Comparison of ENCODE assay signal across 8 cellular contexts in the genomic region with DNA sequence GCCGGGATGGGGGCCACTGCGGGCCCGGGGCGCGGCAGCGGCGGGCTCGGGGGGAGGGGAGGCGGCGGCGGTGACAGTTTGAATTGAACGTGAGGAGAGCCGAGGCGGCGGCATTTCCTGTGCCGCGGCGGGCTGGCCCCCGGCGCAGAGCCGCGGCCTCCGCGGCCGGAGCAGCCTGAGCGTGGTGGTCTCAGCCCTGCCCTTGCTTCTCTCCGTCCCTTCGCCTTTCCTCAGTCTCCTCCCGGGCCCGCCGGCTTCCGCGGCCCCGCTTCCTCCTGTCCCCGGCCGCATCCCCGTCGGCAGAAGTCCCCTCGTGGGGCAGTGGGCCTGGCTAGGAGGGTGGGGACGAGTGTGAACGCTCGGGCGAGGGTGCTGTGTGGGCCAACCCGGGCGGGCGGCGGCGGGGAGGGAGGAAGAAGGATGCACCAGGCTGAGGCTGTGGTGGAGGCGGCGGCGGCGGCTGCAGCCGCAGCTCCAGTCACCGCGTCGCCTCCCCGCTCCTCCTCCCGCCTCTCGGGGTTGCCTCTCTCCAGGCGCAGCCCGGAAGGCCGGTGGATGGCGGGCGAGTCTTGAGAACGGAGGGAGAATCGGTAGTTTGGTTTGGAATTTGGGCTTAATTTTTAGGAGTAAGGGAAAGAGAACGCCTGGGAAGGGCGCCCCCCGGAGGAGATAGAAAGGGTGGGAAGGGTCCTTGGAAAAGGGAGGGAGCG. TPM values are rescaled to one million over a fixed set of nuclear protein-coding genes. Genes with fewer than 3 reads are reported as not detected.
DNase-seq lines count a peak whose midpoint lies in the region; ATAC-seq, FAIRE-seq and TF ChIP-seq lines count a peak whose summit lies in the region.

No MANE protein-coding gene starts in this region.

- POLR2A ChIA-PET in A549 (lab: Yijun Ruan, JAX) (interaction anchor here (0.6 to 3.0 kb wide), 20 partner anchors 10 to 588 kb away, joined by 3 to 36 read pairs (median 4); a partner anchor contains a TSS), activated B cell treated with CpG ODN at 0.5 μM for 24 hours (lab: Charles Lee) (interaction anchor here (0.8 to 4.9 kb wide), 29 partner anchors 7 to 1552 kb away, joined by 3 to 442 read pairs (median 4); a partner anchor contains a TSS)

- peak overlapping the region; percentile 96 to 98 for H3K27ac ChIP-seq in A549
- peak overlapping the region; percentile 99 for H3K27ac ChIP-seq in caudate nucleus (ENCODE audit: low read depth, low read length)
- H3K27ac ChIP-seq in kidney (ENCODE audit: low read depth in 2 of 2, low read length in 2 of 2), result peak overlapping the region; percentile 99

- peaks cover 30% of the 10 kb centered on the region for H3K4me1 ChIP-seq in A549
- H3K4me1 ChIP-seq in kidney (ENCODE audit: control insufficient read depth in 1 of 2, insufficient read depth in 1 of 2, low read depth in 1 of 2, low read length in 2 of 2), result peaks cover 7 to 13% of the 10 kb centered on the region in 2 donors

- peak overlapping the region; percentile 99 for H3K27ac Mint-ChIP-seq in activated B cell treated with CpG ODN at 0.5 μM for 24 hours

- no peaks in the 10 kb centered on the region for H3K27me3 Mint-ChIP-seq in activated B cell treated with CpG ODN at 0.5 μM for 24 hours

- peak; percentile 72 to 74 for ATAC-seq in A549
- peak; percentile 28 for ATAC-seq in HG03025 (IDR thresholded peaks at IDR 0.05; ENCODE audit: low FRiP score, unreplicated experiment)
- ATAC-seq in activated B cell treated with CpG ODN at 0.5 μM for 24 hours (ENCODE audit: low read depth), result peak; percentile 35

- CTCF ChIA-PET in A549 (lab: Yijun Ruan, JAX), result interaction anchor here (0.7 to 3.8 kb wide), 17 partner anchors 10 to 105 kb away, joined by 3 to 20 read pairs (median 4); no protein-coding TSS in a partner anchor
- CTCF ChIA-PET in activated B cell treated with CpG ODN at 0.5 μM for 24 hours (lab: Charles Lee), result interaction anchor here (0.6 to 4.5 kb wide), 6 partner anchors 33 to 107 kb away, joined by 3 to 59 read pairs (median 8); a partner anchor contains a TSS

- peak; percentile 22 to 47; a peak in 3 of 5 replicates for TF ChIP-seq RAD21 in A549 (conservative IDR thresholded peaks at IDR 0.05 in 1 of 2, IDR thresholded peaks at IDR 0.05 in 1 of 2)

- H3K36me3 ChIP-seq in kidney (ENCODE audit: control insufficient read depth in 1 of 2, insufficient read depth in 2 of 2, low read length in 2 of 2), result no peaks in the 10 kb centered on the region

- no peak for TF ChIP-seq EP300 in A549 (IDR thresholded peaks at IDR 0.05)

- intact Hi-C loops in activated B cell treated with CpG ODN at 0.5 μM for 24 hours (cut with micrococcal nuclease) (loop anchor here (1.0 to 5.0 kb wide), 9 partner anchors 17 to 566 kb away; a partner anchor contains a TSS), kidney (cut with DNase I) (no loop called here)

- 2% methylated on average over 20 of the region's 70 CpGs for WGBS in A549 (ENCODE audit: missing lambda C conversion rate)

- peaks cover 57% of the 10 kb centered on the region for H3K4me1 Mint-ChIP-seq in activated B cell treated with CpG ODN at 0.5 μM for 24 hours

- peak overlapping the region; percentile 95 for H3K4me2 ChIP-seq in A549

- H3K9ac ChIP-seq in kidney (ENCODE audit: low read length in 2 of 2), result peak overlapping the region; percentile 77 to 85

- H3K36me3 Mint-ChIP-seq in activated B cell treated with CpG ODN at 0.5 μM for 24 hours (ENCODE audit: low read depth), result peaks cover 27% of the 10 kb centered on the region

- H3K9me3 ChIP-seq in A549, result no peaks in the 10 kb centered on the region
- H3K9me3 ChIP-seq in kidney (ENCODE audit: control insufficient read depth in 1 of 2, low read length in 2 of 2), result no peaks in the 10 kb centered on the region

- no peaks in the 10 kb centered on the region for H3K9me3 Mint-ChIP-seq in activated B cell treated with CpG ODN at 0.5 μM for 24 hours

- FAIRE-seq in A549 (lab: Jason Lieb, UNC), result no peak
- FAIRE-seq in GM18507 (lab: Jason Lieb, UNC), result peak; percentile 47
- no peak for FAIRE-seq in kidney (lab: Jason Lieb, UNC)

- DNase-seq in A549 (ENCODE audit: low read depth in 1 of 2, low spot score in 1 of 2) (peak; percentile 39 to 66), GM18507 (ENCODE audit: extremely low spot score, insufficient read length, low read depth) (peak; percentile 8), NCI-H2171 treated with DMSO at 0.1 percent for 48 hours (lab: John Stamatoyannopoulos, UW) (peak; percentile 79), activated B cell treated with CpG ODN at 0.5 μM for 24 hours (peak; percentile 73), caudate nucleus (lab: John Stamatoyannopoulos, UW) (peak in 56 of 61 donors; percentile 12 to 89 (median 64)), kidney (peak; percentile 92)
- DNase-seq in stimulated activated CD4-positive, alpha-beta T cell treated with anti-CD3 and anti-CD28 coated beads, Interleukin-15, amount 100 ng/mL, for 24 hours, result peak; percentile 81

- TF ChIP-seq POLR2A in A549 (IDR thresholded peaks at IDR 0.05; ENCODE audit: low read length), result no peak

- H3K4me3 ChIP-seq in A549 (peak overlapping the region; percentile 75), kidney (ENCODE audit: low read length in 2 of 2) (peak overlapping the region; percentile 62 to 67)

- peak overlapping the region; percentile 96 for H3K4me3 Mint-ChIP-seq in activated B cell treated with CpG ODN at 0.5 μM for 24 hours

- TF ChIP-seq CTCF in A549 (IDR thresholded peaks at IDR 0.05), result peak; percentile 82
- no peak for TF ChIP-seq CTCF in activated B cell treated with CpG ODN at 0.5 μM for 24 hours (IDR thresholded peaks at IDR 0.05)
- peak; percentile 35 for TF ChIP-seq CTCF in kidney (IDR thresholded peaks at IDR 0.05; ENCODE audit: borderline replicate concordance, extremely low read depth, insufficient read depth)

TF ChIP-seq in A549, 52 proteins besides CTCF, POLR2A, EP300 and RAD21:
- TF ChIP-seq, protein P1, sequence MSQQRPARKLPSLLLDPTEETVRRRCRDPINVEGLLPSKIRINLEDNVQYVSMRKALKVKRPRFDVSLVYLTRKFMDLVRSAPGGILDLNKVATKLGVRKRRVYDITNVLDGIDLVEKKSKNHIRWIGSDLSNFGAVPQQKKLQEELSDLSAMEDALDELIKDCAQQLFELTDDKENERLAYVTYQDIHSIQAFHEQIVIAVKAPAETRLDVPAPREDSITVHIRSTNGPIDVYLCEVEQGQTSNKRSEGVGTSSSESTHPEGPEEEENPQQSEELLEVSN (IDR thresholded peaks at IDR 0.05; ENCODE audit: borderline replicate concordance, low read depth), result 0 out of 2 replicates have a peak, but pooled peaks have one; percentile 44
- TF ChIP-seq JUNB (IDR thresholded peaks at IDR 0.05), result no peak
- TF ChIP-seq, protein P2, sequence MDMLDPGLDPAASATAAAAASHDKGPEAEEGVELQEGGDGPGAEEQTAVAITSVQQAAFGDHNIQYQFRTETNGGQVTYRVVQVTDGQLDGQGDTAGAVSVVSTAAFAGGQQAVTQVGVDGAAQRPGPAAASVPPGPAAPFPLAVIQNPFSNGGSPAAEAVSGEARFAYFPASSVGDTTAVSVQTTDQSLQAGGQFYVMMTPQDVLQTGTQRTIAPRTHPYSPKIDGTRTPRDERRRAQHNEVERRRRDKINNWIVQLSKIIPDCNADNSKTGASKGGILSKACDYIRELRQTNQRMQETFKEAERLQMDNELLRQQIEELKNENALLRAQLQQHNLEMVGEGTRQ (IDR thresholded peaks at IDR 0.05), result no peak
- TF ChIP-seq GATA3 (IDR thresholded peaks at IDR 0.05; ENCODE audit: borderline replicate concordance), result no peak
- TF ChIP-seq CBX8 (IDR thresholded peaks at IDR 0.05), result no peak
- no peak for TF ChIP-seq RFX5 (IDR thresholded peaks at IDR 0.05)
- TF ChIP-seq RNF2 (IDR thresholded peaks at IDR 0.05; ENCODE audit: borderline replicate concordance, low read depth), result no peak
- no peak for TF ChIP-seq HOXB5 (CRISPR knock-in tag; IDR thresholded peaks at IDR 0.05)
- no peak for TF ChIP-seq ZSCAN20 (CRISPR knock-in tag; IDR thresholded peaks at IDR 0.05)
- TF ChIP-seq PHF8 (IDR thresholded peaks at IDR 0.05; ENCODE audit: borderline replicate concordance, low read depth), result peak; percentile 68
- no peak for TF ChIP-seq FOSB (CRISPR knock-in tag; IDR thresholded peaks at IDR 0.05)
- TF ChIP-seq, protein P3, sequence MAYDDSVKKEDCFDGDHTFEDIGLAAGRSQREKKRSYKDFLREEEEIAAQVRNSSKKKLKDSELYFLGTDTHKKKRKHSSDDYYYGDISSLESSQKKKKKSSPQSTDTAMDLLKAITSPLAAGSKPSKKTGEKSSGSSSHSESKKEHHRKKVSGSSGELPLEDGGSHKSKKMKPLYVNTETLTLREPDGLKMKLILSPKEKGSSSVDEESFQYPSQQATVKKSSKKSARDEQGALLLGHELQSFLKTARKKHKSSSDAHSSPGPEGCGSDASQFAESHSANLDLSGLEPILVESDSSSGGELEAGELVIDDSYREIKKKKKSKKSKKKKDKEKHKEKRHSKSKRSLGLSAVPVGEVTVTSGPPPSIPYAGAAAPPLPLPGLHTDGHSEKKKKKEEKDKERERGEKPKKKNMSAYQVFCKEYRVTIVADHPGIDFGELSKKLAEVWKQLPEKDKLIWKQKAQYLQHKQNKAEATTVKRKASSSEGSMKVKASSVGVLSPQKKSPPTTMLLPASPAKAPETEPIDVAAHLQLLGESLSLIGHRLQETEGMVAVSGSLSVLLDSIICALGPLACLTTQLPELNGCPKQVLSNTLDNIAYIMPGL (CRISPR knock-in tag; IDR thresholded peaks at IDR 0.05; ENCODE audit: borderline replicate concordance), result peak; percentile 14; the same call in 1 of the 2 replicates
- TF ChIP-seq TFCP2L1 (CRISPR knock-in tag; IDR thresholded peaks at IDR 0.05), result 0 out of 2 replicates have a peak, but pooled peaks have one; percentile 65
- TF ChIP-seq CHD4 (IDR thresholded peaks at IDR 0.05; ENCODE audit: borderline replicate concordance), result no peak

RNA-seq across cellular contexts. Expression of a gene that starts 0.7 kb away (rescaled TPM):
- 280 and 385 TPM in 2 replicates for polyA plus RNA-seq in A549 (2011; rRNA removed)
- polyA plus RNA-seq in A549 (2012; cell fraction: cytosol; rRNA removed), result 62.4 and 71.1 TPM in 2 replicates
- 27.2 and 41.2 TPM in 2 replicates for polyA plus RNA-seq in A549 (2012; cell fraction: nucleus; rRNA removed)
- 274 to 290 TPM (median 282 TPM) in 3 replicates for polyA plus RNA-seq in A549 (2017; fragmentation: RNase III; extraction: RNeasy Plus Mini Kit Qiagen cat#74134 plus additional on column Dnase treatment)
- 61.1 and 65.5 TPM in 2 replicates for polyA minus RNA-seq in A549 (2011; rRNA and poly(A)+ RNA removed)
- total RNA-seq in activated B cell treated with CpG ODN at 0.5 μM for 24 hours, result 239 and 262 TPM in 2 replicates
- total RNA-seq in kidney, result 189 TPM
- polyA plus RNA-seq in kidney (ENCODE audit: insufficient read depth, low read depth, low replicate concordance), result 125 TPM

Comparison
In these comparisons a context has a peak if more than half of its experiments do, and no peak if none do; other contexts are left out.
1. Peak in every context shown above with its lines: DNase-seq, ATAC-seq, H3K4me3 ChIP-seq and H3K27ac ChIP-seq.
2. DNase-seq: peak in every context shown above with its lines; median percentile 92 in kidney; 81 in stimulated activated CD4-positive, alpha-beta T cell treated with anti-CD3 and anti-CD28 coated beads, Interleukin-15, amount 100 ng/mL, for 24 hours; 79 in NCI-H2171 treated with DMSO at 0.1 percent for 48 hours; 73 in activated B cell treated with CpG ODN at 0.5 μM for 24 hours; 64 in caudate nucleus; 52 in A549; 8 in GM18507.